In genomic region chr2:222655748-222656543, GRCh38 we compare ENCODE assay signal across 8 cellular contexts. TPM values are rescaled to one million over a fixed set of nuclear protein-coding genes. Genes with fewer than 3 reads are reported as not detected.
DNase-seq lines count a peak whose midpoint lies in the region; ATAC-seq, FAIRE-seq and TF ChIP-seq lines count a peak whose summit lies in the region.

TSS of gene FARSB (minus strand) at chr2:222656092. CDS start at chr2:222656073, 19 bp downstream.

- H3K27ac Mint-ChIP-seq in T-cell: peak within 1 kb of the TSS; percentile 100

- H3K4me1 Mint-ChIP-seq in T-cell: peaks cover 45 to 50% (median 50%) of the 10 kb centered on the region in 3 donors

- TF ChIP-seq EP300 in upper lobe of left lung (IDR thresholded peaks at IDR 0.05): no peak

- peak; percentile 99 for FAIRE-seq in GM12891 (lab: Jason Lieb, UNC)

- intact Hi-C loops in heart left ventricle (cut with DNase I) (no loop called here), posterior cingulate gyrus (cut with DNase I) (no loop called here)

- TF ChIP-seq POLR2A in GM12891 (IDR thresholded peaks at IDR 0.05; ENCODE audit: low read depth, low read length) (peak; percentile 85), heart left ventricle (IDR thresholded peaks at IDR 0.05) (peak in 1 of 2 donors; percentile 64), upper lobe of left lung (IDR thresholded peaks at IDR 0.05) (peak in 2 of 4 donors; percentile 52 to 57)

- H3K4me1 ChIP-seq in heart left ventricle (peaks cover 0 to 36% (median 16%) of the 10 kb centered on the region in 12 donors), upper lobe of left lung (peaks cover 23 to 35% (median 26%) of the 10 kb centered on the region in 4 donors)

- no peaks in the 10 kb centered on the region for H3K27me3 Mint-ChIP-seq in T-cell

- TF ChIP-seq CTCF in heart left ventricle (IDR thresholded peaks at IDR 0.05): peak in 1 of 12 donors; percentile 9
- no peak for TF ChIP-seq CTCF in upper lobe of left lung (IDR thresholded peaks at IDR 0.05)

- no peaks in the 10 kb centered on the region for H3K27me3 ChIP-seq in heart left ventricle
- no peaks in the 10 kb centered on the region for H3K27me3 ChIP-seq in upper lobe of left lung

- CTCF ChIA-PET in T-cell (lab: Charles Lee): interaction anchor here in 1 of 2 donors (0.7 kb wide), 1 partner anchor 21 kb away, joined by 6 read pairs; no protein-coding TSS in a partner anchor

- peak within 1 kb of the TSS; percentile 98 to 100 (median 99) for H3K4me3 Mint-ChIP-seq in T-cell

- peak; percentile 75 for DNase-seq in GM12891 (ENCODE audit: insufficient read length, low spot score)
- peak; percentile 96 for DNase-seq in NCI-H1436 treated with DMSO at 0.1 percent for 48 hours (lab: John Stamatoyannopoulos, UW)
- peak; percentile 85 to 97 (median 92) for DNase-seq in T-cell
- peak; percentile 94 to 99 (median 97) for DNase-seq in heart left ventricle
- peak; percentile 88 to 99 (median 95) for DNase-seq in posterior cingulate gyrus
- DNase-seq in upper lobe of left lung: peak; percentile 97 to 98

- 0% methylated on average over 50 of the region's 50 CpGs for WGBS in adipose tissue, 3 donors
- WGBS in heart left ventricle, 4 donors: 0 to 1% (median 0%) methylated on average over 28 to 50 of the region's 50 CpGs
- WGBS in upper lobe of left lung, 2 donors: 0 to 1% methylated on average over 40 to 49 of the region's 50 CpGs

- H3K9me3 Mint-ChIP-seq in T-cell: no peaks in the 10 kb centered on the region

- no peaks in the 10 kb centered on the region for H3K9me3 ChIP-seq in heart left ventricle
- no peaks in the 10 kb centered on the region for H3K9me3 ChIP-seq in upper lobe of left lung

- H3K36me3 ChIP-seq in heart left ventricle (no peaks in the 10 kb centered on the region), upper lobe of left lung (no peaks in the 10 kb centered on the region)

- H3K36me3 Mint-ChIP-seq in T-cell: peaks cover 3% of the 10 kb centered on the region

- peak; percentile 92 for ATAC-seq in HG02840 (IDR thresholded peaks at IDR 0.05; ENCODE audit: low FRiP score, unreplicated experiment)
- ATAC-seq in T-cell (replicated peaks in 1 of 4): peak; percentile 92 to 95 (median 94)
- peak; percentile 98 to 99 (median 98) for ATAC-seq in heart left ventricle
- ATAC-seq in upper lobe of left lung (ENCODE audit: low FRiP score in 2 of 2): peak; percentile 98 to 99

- POLR2A ChIA-PET in T-cell (lab: Charles Lee): no interaction called here

- H3K27ac ChIP-seq in adipose tissue (ENCODE audit: low read depth, low read length): peak within 1 kb of the TSS; percentile 68
- peak within 1 kb of the TSS; percentile 82 to 96 (median 90) for H3K27ac ChIP-seq in heart left ventricle
- peak within 1 kb of the TSS; percentile 89 to 92 (median 92) for H3K27ac ChIP-seq in upper lobe of left lung

- H3K4me3 ChIP-seq in heart left ventricle (peak within 1 kb of the TSS; percentile 57 to 95 (median 85)), upper lobe of left lung (peak within 1 kb of the TSS; percentile 72 to 91 (median 84))

TF ChIP-seq in GM12891, 5 proteins besides CTCF, POLR2A, EP300 and RAD21:
- TF ChIP-seq TAF1 (IDR thresholded peaks at IDR 0.05; ENCODE audit: low read depth, low read length) (peak; percentile 90), PAX5 (IDR thresholded peaks at IDR 0.05; ENCODE audit: insufficient read depth, low read length, severe bottlenecking) (no peak), POLR2AphosphoS5 (IDR thresholded peaks at IDR 0.05; ENCODE audit: low read depth, low read length) (peak; percentile 92), POU2F2 (IDR thresholded peaks at IDR 0.05; ENCODE audit: low read depth, low read length) (0 out of 2 replicates have a peak, but pooled peaks have one; percentile 73), SPI1 (IDR thresholded peaks at IDR 0.05; ENCODE audit: low read depth, low read length) (peak; percentile 20; the same call in 1 of the 2 replicates)

RNA-seq across cellular contexts. Expression of gene FARSB, which starts in this region (rescaled TPM):
- 34.2 TPM for polyA plus RNA-seq in GM12891 (2012; ENCODE audit: low read depth, missing spikeins)
- 10 to 100 TPM; 11.5 to 15.8 (median 15.6) TPM for total RNA-seq in T-cell
- polyA plus RNA-seq in adipose tissue: 10 to 100 TPM in 2 of 3 donors, 1 to 10 TPM in 1; 9.1 to 14.3 (median 11.9) TPM
- 10 to 100 TPM; 14.3 to 29.2 (median 19.5) TPM for total RNA-seq in heart left ventricle
- 10 to 100 TPM in 1 of 2 donors, 1 to 10 TPM in 1; 9.8 to 28.6 TPM for polyA plus RNA-seq in heart left ventricle
- 10 to 100 TPM in 3 of 6 donors, 1 to 10 TPM in 3; 2.0 to 12.5 (median 10.2) TPM for total RNA-seq in upper lobe of left lung

Comparison
In these comparisons a context has a peak if more than half of its experiments do, and no peak if none do; other contexts are left out.
1. Peak in every context shown above with its lines: DNase-seq, ATAC-seq, H3K4me3 ChIP-seq and H3K27ac ChIP-seq.